In genomic region chr3:128438488-128439072, GRCh38 we compare ENCODE assay signal across 10 cellular contexts. TPM values are rescaled to one million over a fixed set of nuclear protein-coding genes. Genes with fewer than 3 reads are reported as not detected.
DNase-seq lines count a peak whose midpoint lies in the region; ATAC-seq, FAIRE-seq and TF ChIP-seq lines count a peak whose summit lies in the region.
"Had no signal": no experiment of that assay in that cellular context is flagged by ENCODE, and none has a peak within 500 bp of the region (broad histone marks: within the 10 kb centered on the region; RNA-seq: fewer than 3 reads in every experiment).

No MANE protein-coding gene starts in this region.

- H3K9ac ChIP-seq in IMR-90 (ENCODE audit: low read depth, low read length): no peak overlapping the region

- no peak overlapping the region for H2BK5ac ChIP-seq in IMR-90 (ENCODE audit: low read depth, low read length, poor library complexity, severe bottlenecking)

- H4K91ac ChIP-seq in IMR-90 (ENCODE audit: insufficient read depth, low read depth, low read length): no peak overlapping the region

- no peak overlapping the region for H2BK20ac ChIP-seq in IMR-90 (ENCODE audit: low read depth, low read length)

- dilution Hi-C loops in IMR-90 (cut with HindIII; ENCODE audit: low sequenced_read_pairs, unreplicated experiment): no loop called here

- no peak overlapping the region for H4K5ac ChIP-seq in IMR-90 (ENCODE audit: low read depth, low read length)

- H3K79me1 ChIP-seq in IMR-90 (ENCODE audit: low read depth in 1 of 2, low read length in 2 of 2): no peaks in the 10 kb centered on the region

- H3K27ac ChIP-seq in IMR-90 (ENCODE audit: insufficient read depth, low read length): no peak overlapping the region
- H3K27ac ChIP-seq in right lobe of liver: no peak overlapping the region

- H3K9me1 ChIP-seq in IMR-90 (ENCODE audit: insufficient read depth, low read length): no peaks in the 10 kb centered on the region

- H2AK9ac ChIP-seq in IMR-90 (replicated peaks; ENCODE audit: low read depth, low read length, poor library complexity): no peak overlapping the region

- no peak overlapping the region for H2AK5ac ChIP-seq in IMR-90 (ENCODE audit: low read depth, low read length)

- H3K27me3 ChIP-seq in IMR-90 (ENCODE audit: control insufficient read depth, insufficient read depth, low read length) (peaks cover 70% of the 10 kb centered on the region), right lobe of liver (peaks cover 0 to under 1% of the 10 kb centered on the region in 2 donors)

- H3K56ac ChIP-seq in IMR-90 (ENCODE audit: extremely low read depth, insufficient read depth, low read length): no peak overlapping the region

- in situ Hi-C loops in IMR-90 (cut with MboI; ENCODE audit: low sequenced_read_pairs): no loop called here
- in situ Hi-C loops in astrocyte of the spinal cord (cut with HindIII; ENCODE audit: low sequenced_read_pairs): no loop called here

- TF ChIP-seq POLR2A in IMR-90 (IDR thresholded peaks at IDR 0.05; ENCODE audit: low read depth, low read length) (no peak), right lobe of liver (IDR thresholded peaks at IDR 0.05) (no peak)

- no peak overlapping the region for H3K4me2 ChIP-seq in IMR-90 (ENCODE audit: low read depth, low read length)

- no peak overlapping the region for H4K8ac ChIP-seq in IMR-90 (ENCODE audit: low read depth in 2 of 2, low read length in 2 of 2)

- H3K4me1 ChIP-seq in IMR-90 (ENCODE audit: control insufficient read depth, insufficient read depth, low read length) (no peaks in the 10 kb centered on the region), right lobe of liver (no peaks in the 10 kb centered on the region)

- no peak overlapping the region for H3K4ac ChIP-seq in IMR-90 (ENCODE audit: low read depth, low read length)

- FAIRE-seq in HTR-8/SVneo (lab: Jason Lieb, UNC): no peak

- no peak for TF ChIP-seq RAD21 in IMR-90 (IDR thresholded peaks at IDR 0.05; ENCODE audit: low read length)

- no TSS peak for BruUV-seq in IMR-90 (replicated peaks; lab: Mats Ljungman, UMichigan)

- no peaks in the 10 kb centered on the region for H3K36me3 ChIP-seq in IMR-90 (ENCODE audit: control insufficient read depth, insufficient read depth, low read length)
- no peaks in the 10 kb centered on the region for H3K36me3 ChIP-seq in right lobe of liver

- TF ChIP-seq CTCF in GM10266 (IDR thresholded peaks at IDR 0.05; ENCODE audit: control insufficient read depth, insufficient read depth, low read depth, missing control alignments): peak; percentile 52
- peak; percentile 26; the same call in 1 of the 2 replicates for TF ChIP-seq CTCF in IMR-90 (conservative IDR thresholded peaks at IDR 0.05; ENCODE audit: low read depth, low read length)
- TF ChIP-seq CTCF in astrocyte of the spinal cord (IDR thresholded peaks at IDR 0.05; ENCODE audit: low read depth, low read length): peak; percentile 57
- peak in 3 of 4 donors; percentile 16 to 33 (median 19) for TF ChIP-seq CTCF in right lobe of liver (IDR thresholded peaks at IDR 0.05)

- H3K4me3 ChIP-seq in IMR-90 (ENCODE audit: insufficient read depth, low read depth, low read length): no peak overlapping the region
- no peak overlapping the region for H3K4me3 ChIP-seq in astrocyte of the spinal cord (ENCODE audit: low read depth, low read length)
- H3K4me3 ChIP-seq in right lobe of liver: no peak overlapping the region

- no peak overlapping the region for H2BK15ac ChIP-seq in IMR-90 (ENCODE audit: low read depth, low read length)

- H3K18ac ChIP-seq in IMR-90 (ENCODE audit: low read depth, low read length): no peak overlapping the region

- intact Hi-C loops in IMR-90 (cut with micrococcal nuclease): no loop called here
- intact Hi-C loops in right lobe of liver (cut with DNase I): no loop called here

- no peak for DNase-seq in GM10266 (ENCODE audit: extremely low spot score)
- no peak for DNase-seq in IMR-90
- DNase-seq in astrocyte of the spinal cord (ENCODE audit: low read depth, low spot score): no peak
- no peak for DNase-seq in right lobe of liver
- no peak for DNase-seq in HTR-8/SVneo (ENCODE audit: insufficient read length, low spot score)
- DNase-seq: activated gamma-delta T cell treated with Interleukin-2 at 50 U/mL for 16 hours, left cardiac atrium, NCI-H510A had no signal

- CTCF ChIA-PET in IMR-90 (lab: Yijun Ruan, JAX): no interaction called here

- peaks cover 3% of the 10 kb centered on the region; the same call in 1 of the 2 replicates for H3K9me3 ChIP-seq in IMR-90 (ENCODE audit: control insufficient read depth, insufficient read depth, low read length)
- no peaks in the 10 kb centered on the region for H3K9me3 ChIP-seq in right lobe of liver

- H3K14ac ChIP-seq in IMR-90 (replicated peaks; ENCODE audit: low read depth, low read length): no peak overlapping the region

- no CpG with 5 or more reads among the region's 6 CpGs for WGBS in IMR-90 (ENCODE audit: extremely low coverage in 2 of 2, insufficient read length in 1 of 2), 2 experiments
- WGBS in right lobe of liver (ENCODE audit: insufficient coverage, low coverage, low lambda C conversion rate, missing lambda C conversion rate): 67% methylated on average over 2 of the region's 6 CpGs

- no peak overlapping the region for H2BK120ac ChIP-seq in IMR-90 (ENCODE audit: low read depth, low read length)

- no peaks in the 10 kb centered on the region for H4K20me1 ChIP-seq in IMR-90 (ENCODE audit: insufficient read depth, low read length)

- H2AFZ ChIP-seq in IMR-90 (replicated peaks; ENCODE audit: low read length, poor library complexity): no peak overlapping the region

- POLR2A ChIA-PET in IMR-90 (lab: Charles Lee; ENCODE audit: unreplicated experiment): no interaction called here

- no peak overlapping the region for H3K23ac ChIP-seq in IMR-90 (ENCODE audit: low read depth, low read length)

- no peak for ATAC-seq in IMR-90 (ENCODE audit: low read depth)
- no peak for ATAC-seq in right lobe of liver
- no peak for ATAC-seq in HG02884 (IDR thresholded peaks at IDR 0.05; ENCODE audit: unreplicated experiment)
- no peak for ATAC-seq in HG03571 (IDR thresholded peaks at IDR 0.05; ENCODE audit: unreplicated experiment)

TF ChIP-seq in IMR-90, 13 proteins besides CTCF, POLR2A, EP300 and RAD21:
- no peak for TF ChIP-seq ELK1 (IDR thresholded peaks at IDR 0.05; ENCODE audit: borderline replicate concordance, low read depth, low read length)

RNA-seq across cellular contexts. Expression of gene DNAJB8, which starts 28.1 kb away (rescaled TPM):
- not detected in 2 replicates for total RNA-seq in IMR-90 (2012; rRNA removed)
- polyA plus RNA-seq in IMR-90 (2012; rRNA removed): not detected in 2 replicates
- not detected in 2 replicates for polyA plus RNA-seq in IMR-90 (2012; cell fraction: cytosol; rRNA removed)
- polyA plus RNA-seq in IMR-90 (2012; cell fraction: nucleus; rRNA removed; ENCODE audit: low replicate concordance): not detected in 2 replicates
- total RNA-seq in right lobe of liver: not detected
- total RNA-seq: left cardiac atrium had no signal

RNA-seq across cellular contexts. Expression of gene GATA2, which starts 54.4 kb away (rescaled TPM):
- total RNA-seq in IMR-90 (2012; rRNA removed) (2.2 and 2.8 TPM in 2 replicates), right lobe of liver (1 to 10 TPM in 2 of 6 experiments, under 1 TPM in 4; 0.60 to 1.3 (median 0.76) TPM)
- polyA plus RNA-seq in IMR-90 (2012; rRNA removed): 13.5 and 15.0 TPM in 2 replicates
- polyA plus RNA-seq in IMR-90 (2012; cell fraction: cytosol; rRNA removed): 10.9 and 15.4 TPM in 2 replicates
- polyA plus RNA-seq in IMR-90 (2012; cell fraction: nucleus; rRNA removed; ENCODE audit: low replicate concordance): 12.3 and 24.3 TPM in 2 replicates
